In genomic region chr5:31726952-31727351, GRCh38 we compare ENCODE assay signal across 25 cellular contexts.
"Had no signal": no experiment of that assay in that cellular context is flagged by ENCODE, and none has a peak within 500 bp of the region (broad histone marks: within the 10 kb centered on the region; RNA-seq: fewer than 3 reads in every experiment).

No MANE protein-coding gene starts in this region.

- H3K36me3 Mint-ChIP-seq: activated CD8-positive, alpha-beta memory T cell treated with anti-CD3 and anti-CD28 coated beads, Interleukin-2, amount 10 ng/mL, durations not matched to agents 7 days and 5 days; activated naive CD4-positive, alpha-beta T cell treated with anti-CD3 and anti-CD28 coated beads, Interleukin-2, amount 50 U/mL, for 24 hours had no signal

- H3K4me1 Mint-ChIP-seq: activated B cell treated with CpG ODN at 0.5 μM for 24 hours; activated naive CD4-positive, alpha-beta T cell treated with anti-CD3 and anti-CD28 coated beads, Interleukin-2, amount 50 U/mL, for 24 hours had no signal

- H3K4me1 ChIP-seq: breast epithelium, Peyer's patch had no signal

- H3K27me3 ChIP-seq: breast epithelium, Peyer's patch had no signal

- H3K4me3 Mint-ChIP-seq: activated B cell treated with CpG ODN at 0.5 μM for 24 hours; activated CD4-positive, alpha-beta T cell treated with anti-CD3 and anti-CD28 coated beads, Interleukin-2, amount 10 ng/mL, durations not matched to agents 24 days and 14 days; activated CD8-positive, alpha-beta memory T cell treated with anti-CD3 and anti-CD28 coated beads, Interleukin-2, amount 10 ng/mL, durations not matched to agents 7 days and 5 days; activated naive CD4-positive, alpha-beta T cell treated with anti-CD3 and anti-CD28 coated beads, Interleukin-2, amount 50 U/mL, for 24 hours; activated T-cell treated with anti-CD3 and anti-CD28 coated beads, Interleukin-2, amount 50 U/mL, for 24 hours; activated T-helper 1 cell treated with anti-CD3 and anti-CD28 coated beads, Interleukin-12 subunit alpha, Interleukin-12 subunit beta, Interleukin-2, Interleukin-4 antibody, amounts not matched to agents 30 ng/mL and 10 ng/mL and 1 ng/mL, durations not matched to agents 14 hours and 24 hours and 36 hours; T-helper 17 cell had no signal

- H3K27me3 Mint-ChIP-seq: activated CD4-positive, alpha-beta T cell treated with anti-CD3 and anti-CD28 coated beads, Interleukin-2, amount 10 ng/mL, durations not matched to agents 24 days and 14 days; activated CD8-positive, alpha-beta memory T cell treated with anti-CD3 and anti-CD28 coated beads, Interleukin-2, amount 10 ng/mL, durations not matched to agents 7 days and 5 days; activated naive CD4-positive, alpha-beta T cell treated with anti-CD3 and anti-CD28 coated beads, Interleukin-2, amount 50 U/mL, for 24 hours; T-helper 17 cell had no signal

- ATAC-seq: activated CD8-positive, alpha-beta memory T cell treated with anti-CD3 and anti-CD28 coated beads, Interleukin-2, amount 10 ng/mL, durations not matched to agents 7 days and 5 days; T-helper 17 cell had no signal

- H3K9me3 Mint-ChIP-seq: activated B cell treated with CpG ODN at 0.5 μM for 24 hours; activated CD4-positive, alpha-beta T cell treated with anti-CD3 and anti-CD28 coated beads, Interleukin-2, amount 10 ng/mL, durations not matched to agents 24 days and 14 days; activated naive CD4-positive, alpha-beta T cell treated with anti-CD3 and anti-CD28 coated beads, Interleukin-2, amount 50 U/mL, for 24 hours; activated T-cell treated with anti-CD3 and anti-CD28 coated beads, Interleukin-2, amount 50 U/mL, for 24 hours; activated T-helper 1 cell treated with anti-CD3 and anti-CD28 coated beads, Interleukin-12 subunit alpha, Interleukin-12 subunit beta, Interleukin-2, Interleukin-4 antibody, amounts not matched to agents 30 ng/mL and 10 ng/mL and 1 ng/mL, durations not matched to agents 14 hours and 24 hours and 36 hours had no signal

- H3K9me3 ChIP-seq: breast epithelium, Peyer's patch had no signal

- DNase-seq: activated B cell treated with CpG ODN at 0.5 μM for 24 hours; activated CD4-positive, alpha-beta T cell treated with anti-CD3 and anti-CD28 coated beads for 1 hour; activated CD4-positive, alpha-beta T cell treated with anti-CD3 and anti-CD28 coated beads, Interleukin-2, amount 10 ng/mL, durations not matched to agents 24 days and 14 days; activated CD4-positive, alpha-beta T cell treated with anti-CD3 and anti-CD28 coated beads, Interleukin-2, amount 50 U/mL, for 48 hours; activated CD8-positive, alpha-beta memory T cell treated with anti-CD3 and anti-CD28 coated beads, Interleukin-2, amount 10 ng/mL, durations not matched to agents 7 days and 5 days; activated effector memory CD4-positive, alpha-beta T cell treated with Interleukin-2 at 50 U/mL for 16 hours; activated naive CD4-positive, alpha-beta T cell; activated T-cell treated with anti-CD3 and anti-CD28 coated beads, Interleukin-2, amount 50 U/mL, for 24 hours; aorta; Kasumi-1; KBM-7; NCI-H1105 treated with DMSO at 0.1 percent for 48 hours; NCI-H1436 treated with DMSO at 0.1 percent for 48 hours; NCI-H187; NCI-H2081; NCI-H510A treated with DMSO at 0.1 percent for 48 hours; NCI-H69; Peyer's patch; SIG-M5; T-helper 17 cell; T1000 had no signal

- H3K36me3 ChIP-seq: breast epithelium, Peyer's patch had no signal

- H3K4me3 ChIP-seq: breast epithelium, Peyer's patch had no signal

- H3K27ac Mint-ChIP-seq: activated B cell treated with CpG ODN at 0.5 μM for 24 hours; activated CD4-positive, alpha-beta T cell treated with anti-CD3 and anti-CD28 coated beads, Interleukin-2, amount 10 ng/mL, durations not matched to agents 24 days and 14 days; activated CD8-positive, alpha-beta memory T cell treated with anti-CD3 and anti-CD28 coated beads, Interleukin-2, amount 10 ng/mL, durations not matched to agents 7 days and 5 days; activated naive CD4-positive, alpha-beta T cell treated with anti-CD3 and anti-CD28 coated beads, Interleukin-2, amount 50 U/mL, for 24 hours; activated T-cell treated with anti-CD3 and anti-CD28 coated beads, Interleukin-2, amount 50 U/mL, for 24 hours; activated T-helper 1 cell treated with anti-CD3 and anti-CD28 coated beads, Interleukin-12 subunit alpha, Interleukin-12 subunit beta, Interleukin-2, Interleukin-4 antibody, amounts not matched to agents 30 ng/mL and 10 ng/mL and 1 ng/mL, durations not matched to agents 14 hours and 24 hours and 36 hours; T-helper 17 cell had no signal

- H3K27ac ChIP-seq: breast epithelium, Peyer's patch, RWPE1 had no signal
